Comparison of ENCODE assay signal across 13 cellular contexts in the genomic region with DNA sequence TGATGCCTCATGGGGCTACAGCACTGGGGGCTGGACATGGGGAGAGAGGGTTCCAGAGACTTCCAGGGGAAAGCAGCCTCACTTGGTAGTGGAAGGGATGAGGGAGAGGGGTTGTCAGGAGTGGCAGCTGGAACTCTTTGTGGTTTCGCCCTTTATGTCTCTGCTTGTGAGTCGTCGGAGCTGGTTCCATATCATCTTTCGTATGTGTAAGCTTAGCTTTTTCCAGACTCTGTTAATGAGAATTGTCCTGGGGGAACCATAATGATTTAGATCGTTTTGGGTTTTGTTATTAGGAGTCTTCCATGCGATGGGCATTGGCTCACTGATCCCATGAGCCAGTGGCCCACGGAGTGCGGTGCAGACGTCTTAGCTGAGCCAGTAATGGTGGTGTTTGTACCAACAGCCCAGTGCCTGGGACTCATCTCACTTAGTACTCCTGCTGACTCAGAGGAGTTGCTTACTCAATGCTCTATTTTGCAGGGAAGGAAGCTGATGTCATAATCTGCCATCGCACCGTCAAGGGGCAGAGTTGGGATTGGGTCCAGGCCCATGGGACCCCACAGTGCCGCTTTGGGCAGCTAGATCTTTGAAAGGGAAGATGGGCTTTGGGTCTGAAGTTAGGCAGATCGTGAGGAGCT. TPM values are rescaled to one million over a fixed set of nuclear protein-coding genes. Genes with fewer than 3 reads are reported as not detected.
DNase-seq lines count a peak whose midpoint lies in the region; ATAC-seq, FAIRE-seq and TF ChIP-seq lines count a peak whose summit lies in the region.
"Had no signal": no experiment of that assay in that cellular context is flagged by ENCODE, and none has a peak within 500 bp of the region (broad histone marks: within the 10 kb centered on the region; RNA-seq: fewer than 3 reads in every experiment).

No MANE protein-coding gene starts in this region.

- 0 out of 2 replicates have a peak overlapping the region, but pooled peaks have one; percentile 6 for H3K27ac Mint-ChIP-seq in WTC11
- H3K27ac Mint-ChIP-seq: activated T-helper 1 cell treated with anti-CD3 and anti-CD28 coated beads, Interleukin-12 subunit alpha, Interleukin-12 subunit beta, Interleukin-2, Interleukin-4 antibody, amounts not matched to agents 30 ng/mL and 10 ng/mL and 1 ng/mL, durations not matched to agents 14 hours and 24 hours and 36 hours had no signal

- peaks cover 2% of the 10 kb centered on the region for H3K9me1 ChIP-seq in keratinocyte (ENCODE audit: control insufficient read depth, extremely low read depth, insufficient read depth, low read length)

- H3K4me3 ChIP-seq in HEK293 (ENCODE audit: low read depth, low read length): no peak overlapping the region
- H3K4me3 ChIP-seq in keratinocyte (ENCODE audit: control insufficient read depth in 2 of 3, extremely low read depth in 1 of 3, insufficient read depth in 2 of 3, low read depth in 1 of 3, low read length in 3 of 3): no peak overlapping the region
- H3K4me3 ChIP-seq: heart left ventricle had no signal

- H3K9me3 ChIP-seq in HEK293 (ENCODE audit: control insufficient read depth, insufficient read depth, low read depth, low read length): no peaks in the 10 kb centered on the region
- H3K9me3 ChIP-seq in keratinocyte (ENCODE audit: control insufficient read depth, low read depth, low read length): no peaks in the 10 kb centered on the region
- H3K9me3 ChIP-seq: heart left ventricle had no signal

- H4K20me1 ChIP-seq in keratinocyte (ENCODE audit: control insufficient read depth, extremely low read depth, insufficient read depth, low read length): no peaks in the 10 kb centered on the region

- TF ChIP-seq CTCF in HEK293 (tag by site-specific recombination; IDR thresholded peaks at IDR 0.05) (no peak), WTC11 (IDR thresholded peaks at IDR 0.05) (no peak), keratinocyte (optimal IDR thresholded peaks at IDR 0.05 in 1 of 3, IDR thresholded peaks at IDR 0.05 in 1 of 3, conservative IDR thresholded peaks at IDR 0.05 in 1 of 3; ENCODE audit: extremely low read depth in 1 of 3, insufficient read depth in 2 of 3, low read length in 3 of 3) (no peak), GM10248 (IDR thresholded peaks at IDR 0.05; ENCODE audit: control extremely low read depth, extremely low read depth, low read depth, missing control alignments) (no peak)

- peaks cover 0 to 13% of the 10 kb centered on the region in 2 experiments; a peak in 1 of 3 replicates for H3K36me3 ChIP-seq in HEK293 (ENCODE audit: control insufficient read depth in 2 of 2, insufficient read depth in 1 of 2, low read length in 2 of 2)
- H3K36me3 ChIP-seq in keratinocyte (ENCODE audit: control insufficient read depth in 2 of 2, extremely low read depth in 1 of 2, insufficient read depth in 2 of 2, low read length in 2 of 2): peaks cover 10 to 51% of the 10 kb centered on the region in 2 experiments

- peak; percentile 67 for FAIRE-seq in keratinocyte (lab: Jason Lieb, UNC)

- H3K4me1 Mint-ChIP-seq in WTC11: peaks cover 5% of the 10 kb centered on the region; the same call in 1 of the 2 replicates

- POLR2A ChIA-PET in HEK293 (lab: Yijun Ruan, JAX): no interaction called here
- POLR2A ChIA-PET in WTC11 (lab: Charles Lee): no interaction called here
- POLR2A ChIA-PET in GM10248 (lab: Yijun Ruan, JAX): no interaction called here

- ATAC-seq in WTC11: no peak
- no peak for ATAC-seq in GM21717 (IDR thresholded peaks at IDR 0.05; ENCODE audit: unreplicated experiment)
- ATAC-seq in HG03521 (IDR thresholded peaks at IDR 0.05; ENCODE audit: unreplicated experiment): no peak
- ATAC-seq: heart left ventricle, right cardiac atrium had no signal

- H3K9me3 Mint-ChIP-seq in WTC11: no peaks in the 10 kb centered on the region
- H3K9me3 Mint-ChIP-seq: activated T-helper 1 cell treated with anti-CD3 and anti-CD28 coated beads, Interleukin-12 subunit alpha, Interleukin-12 subunit beta, Interleukin-2, Interleukin-4 antibody, amounts not matched to agents 30 ng/mL and 10 ng/mL and 1 ng/mL, durations not matched to agents 14 hours and 24 hours and 36 hours had no signal

- DNase-seq in A172 (ENCODE audit: low spot score): peak; percentile 89
- DNase-seq in WTC11 (ENCODE audit: low spot score): no peak
- DNase-seq in keratinocyte (ENCODE audit: low read depth, low spot score): peak; percentile 11
- DNase-seq in NCI-H345 treated with DMSO at 0.1 percent for 48 hours (lab: John Stamatoyannopoulos, UW; ENCODE audit: unreplicated experiment): no peak
- no peak for DNase-seq in GM10248 (ENCODE audit: extremely low spot score)
- DNase-seq: right cardiac atrium, RPMI8226 had no signal

- peaks cover 32% of the 10 kb centered on the region for H3K79me2 ChIP-seq in keratinocyte (ENCODE audit: control insufficient read depth, insufficient read depth, low read length)

- no peaks in the 10 kb centered on the region for H3K27me3 ChIP-seq in keratinocyte (ENCODE audit: control insufficient read depth, extremely low read depth, insufficient read depth, low read length)
- H3K27me3 ChIP-seq: heart left ventricle had no signal

- CTCF ChIA-PET in HEK293 (lab: Yijun Ruan, JAX): interaction anchor here (0.5 to 2.6 kb wide), 5 partner anchors 8 to 326 kb away, joined by 3 to 7 read pairs (median 4); no protein-coding TSS in a partner anchor
- CTCF ChIA-PET in WTC11 (lab: Charles Lee): interaction anchor here (1.5 kb wide), 1 partner anchor 180 kb away, joined by 3 read pairs; no protein-coding TSS in a partner anchor
- CTCF ChIA-PET in GM10248 (lab: Yijun Ruan, JAX): interaction anchor here (0.8 to 0.9 kb wide), 2 partner anchors 8 to 179 kb away, joined by 3 to 4 read pairs; no protein-coding TSS in a partner anchor

- H3K27ac ChIP-seq in HEK293 (ENCODE audit: extremely low read depth, low read depth, low read length) (no peak overlapping the region), keratinocyte (ENCODE audit: control insufficient read depth, insufficient read depth, low read length) (peak overlapping the region; percentile 75)
- H3K27ac ChIP-seq: heart left ventricle, HL-60 had no signal

- H3K36me3 Mint-ChIP-seq in WTC11: no peaks in the 10 kb centered on the region

- H2AFZ ChIP-seq in keratinocyte (ENCODE audit: control insufficient read depth, low read length): no peak overlapping the region

- no peaks in the 10 kb centered on the region for H3K27me3 Mint-ChIP-seq in WTC11 (ENCODE audit: low read depth)

- H3K4me3 Mint-ChIP-seq in WTC11: no peak overlapping the region
- H3K4me3 Mint-ChIP-seq: activated T-helper 1 cell treated with anti-CD3 and anti-CD28 coated beads, Interleukin-12 subunit alpha, Interleukin-12 subunit beta, Interleukin-2, Interleukin-4 antibody, amounts not matched to agents 30 ng/mL and 10 ng/mL and 1 ng/mL, durations not matched to agents 14 hours and 24 hours and 36 hours had no signal

- H3K4me2 ChIP-seq in keratinocyte (ENCODE audit: control insufficient read depth, extremely low read depth, insufficient read depth, low read depth, low read length): peak overlapping the region; percentile 56

- dilution Hi-C loops in keratinocyte (cut with MboI; ENCODE audit: extremely low pct_ligation_motif_present, low sequenced_read_pairs): loop anchor here (25.0 kb wide), 1 partner anchor 194 kb away; no protein-coding TSS in a partner anchor

- no peak overlapping the region for H3K9ac ChIP-seq in keratinocyte (ENCODE audit: control insufficient read depth, extremely low read depth, insufficient read depth, low read length)

- H3K4me1 ChIP-seq in HEK293 (ENCODE audit: control insufficient read depth, insufficient read depth, low read length): no peaks in the 10 kb centered on the region
- H3K4me1 ChIP-seq in keratinocyte (ENCODE audit: control insufficient read depth, extremely low read depth, insufficient read depth, low read length): peaks cover 48% of the 10 kb centered on the region

TF ChIP-seq in HEK293, 187 proteins besides CTCF, POLR2A, EP300 and RAD21 (continues in another document):
- TF ChIP-seq ZNF660 (tag by site-specific recombination; IDR thresholded peaks at IDR 0.05): peak; percentile 48; the same call in 1 of the 2 replicates
- TF ChIP-seq ZNF350 (tag by site-specific recombination; IDR thresholded peaks at IDR 0.05): no peak
- no peak for TF ChIP-seq ZBTB7A (tag by site-specific recombination; IDR thresholded peaks at IDR 0.05; ENCODE audit: low read depth)
- no peak for TF ChIP-seq ZBTB8A (tag by site-specific recombination; IDR thresholded peaks at IDR 0.05)
- no peak for TF ChIP-seq ZIC2 (tag by site-specific recombination; IDR thresholded peaks at IDR 0.05)

TF ChIP-seq in WTC11, 78 proteins besides CTCF, POLR2A, EP300 and RAD21 (continues in another document):
- TF ChIP-seq, protein P1, sequence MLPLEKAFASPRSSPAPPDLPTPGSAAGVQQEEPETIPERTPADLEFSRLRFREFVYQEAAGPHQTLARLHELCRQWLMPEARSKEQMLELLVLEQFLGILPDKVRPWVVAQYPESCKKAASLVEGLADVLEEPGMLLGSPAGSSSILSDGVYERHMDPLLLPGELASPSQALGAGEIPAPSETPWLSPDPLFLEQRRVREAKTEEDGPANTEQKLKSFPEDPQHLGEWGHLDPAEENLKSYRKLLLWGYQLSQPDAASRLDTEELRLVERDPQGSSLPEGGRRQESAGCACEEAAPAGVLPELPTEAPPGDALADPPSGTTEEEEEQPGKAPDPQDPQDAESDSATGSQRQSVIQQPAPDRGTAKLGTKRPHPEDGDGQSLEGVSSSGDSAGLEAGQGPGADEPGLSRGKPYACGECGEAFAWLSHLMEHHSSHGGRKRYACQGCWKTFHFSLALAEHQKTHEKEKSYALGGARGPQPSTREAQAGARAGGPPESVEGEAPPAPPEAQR (CRISPR knock-in tag; IDR thresholded peaks at IDR 0.05): no peak
- TF ChIP-seq MXD4 (CRISPR knock-in tag; IDR thresholded peaks at IDR 0.05; ENCODE audit: borderline replicate concordance): no peak

RNA-seq across cellular contexts. Expression of a gene that starts 48.5 kb away (rescaled TPM):
- total RNA-seq in A172 (2014; rRNA removed; shearing (Covaris generic)): 33.3 and 35.6 TPM in 2 replicates
- total RNA-seq in WTC11 (2021): 19.2 to 23.0 TPM (median 21.4 TPM) in 3 replicates
- polyA plus RNA-seq in keratinocyte: 43.5 to 62.3 TPM (median 56.4 TPM) in 3 replicates
- polyA plus RNA-seq in keratinocyte (2011; ENCODE audit: low read depth): 23.6 TPM
- 44.1 and 60.2 TPM in 2 replicates for polyA plus RNA-seq in keratinocyte (2011; cell fraction: cytosol; rRNA removed)
- polyA plus RNA-seq in keratinocyte (2011; cell fraction: nucleus; rRNA removed): 39.8 and 44.0 TPM in 2 replicates
- 12.1 and 37.2 TPM in 2 replicates for polyA plus RNA-seq in keratinocyte (2012; ENCODE audit: low replicate concordance)
- 74.9 to 81.9 TPM (median 80.8 TPM) in 3 replicates for polyA minus RNA-seq in keratinocyte
- polyA minus RNA-seq in keratinocyte (2011; cell fraction: cytosol; rRNA and poly(A)+ RNA removed): 36.8 TPM
- 15.7 and 27.1 TPM in 2 replicates for polyA minus RNA-seq in keratinocyte (2011; cell fraction: nucleus; rRNA and poly(A)+ RNA removed)

Comparison
In these comparisons a context has a peak if more than half of its experiments do, and no peak if none do; other contexts are left out.
1. DNase-seq: peak in A172 (single experiment) and keratinocyte (single experiment); none in WTC11 (single experiment), NCI-H345 treated with DMSO at 0.1 percent for 48 hours (single experiment) and GM10248 (single experiment).